37 cellular contexts compared by ENCODE assay signal in the genomic region with DNA sequence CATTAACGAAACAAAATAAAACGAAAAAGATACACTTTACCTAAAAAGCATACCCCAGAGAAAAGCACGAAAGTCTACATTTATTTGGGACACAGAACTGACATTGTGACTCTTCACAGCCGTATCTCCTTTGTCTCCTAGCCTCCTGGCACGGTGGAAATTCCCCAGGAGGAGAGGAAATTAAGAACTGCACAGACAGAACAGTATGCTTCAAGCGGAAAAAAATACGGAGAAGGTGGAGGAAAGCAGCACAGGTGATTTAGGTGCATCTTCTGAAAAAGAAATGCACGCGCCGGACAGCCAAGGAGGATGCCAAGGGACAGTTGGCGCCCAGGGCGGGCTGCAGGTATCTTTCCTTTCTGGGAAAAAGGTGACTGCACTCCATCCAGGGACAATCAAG. TPM values are rescaled to one million over a fixed set of nuclear protein-coding genes. Genes with fewer than 3 reads are reported as not detected.
"Had no signal": no experiment of that assay in that cellular context is flagged by ENCODE, and none has a peak within 500 bp of the region (broad histone marks: within the 10 kb centered on the region; RNA-seq: fewer than 3 reads in every experiment).

No MANE protein-coding gene starts in this region.

- H3K4me3 ChIP-seq: esophagus squamous epithelium, hepatocyte, mucosa of descending colon, right lobe of liver, thoracic aorta, upper lobe of left lung, vagina had no signal

- ATAC-seq: activated CD4-positive, CD25-positive, alpha-beta regulatory T cell treated with anti-CD3 and anti-CD28 coated beads, Interleukin-2, amount 50 U/mL, for 24 hours; activated T-helper 17 cell treated with anti-CD3 and anti-CD28 coated beads, Interleukin-2, amount 50 U/mL, for 72 hours; left ventricle myocardium superior; natural killer cell treated with Interleukin-12 subunit alpha and Interleukin-12 subunit beta and Interleukin-15 and Interleukin-18, amount 100 ng/mL, for 72 hours; right lobe of liver; stimulated activated naive CD8-positive, alpha-beta T cell treated with anti-CD3 and anti-CD28 coated beads, Interleukin-15, Interleukin-2, amounts not matched to agents 100 U/mL and 50 U/mL, for 24 hours had no signal

- H3K4me1 Mint-ChIP-seq: activated T-helper 17 cell treated with anti-CD3 and anti-CD28 coated beads, Interleukin-2, amount 50 U/mL, for 72 hours had no signal

- H3K4me1 ChIP-seq: esophagus squamous epithelium, right lobe of liver, upper lobe of left lung, vagina had no signal

- H3K36me3 Mint-ChIP-seq: natural killer cell treated with Interleukin-12 subunit alpha and Interleukin-12 subunit beta and Interleukin-15 and Interleukin-18, amount 100 ng/mL, for 72 hours had no signal

- DNase-seq: activated CD4-positive, alpha-beta T cell treated with anti-CD3 and anti-CD28 coated beads for 48 hours; activated CD4-positive, alpha-beta T cell treated with anti-CD3 and anti-CD28 coated beads, Interleukin-2, amount 50 U/mL, for 48 hours; activated CD8-positive, alpha-beta memory T cell treated with anti-CD3 and anti-CD28 coated beads, Interleukin-2, amount 50 U/mL, for 48 hours; activated gamma-delta T cell treated with Interleukin-2 at 50 U/mL for 16 hours; activated naive CD4-positive, alpha-beta T cell treated with anti-CD3 and anti-CD28 coated beads, Interleukin-2, amount 50 U/mL, for 16 hours; activated T-cell treated with anti-CD3 and anti-CD28 coated beads, Interleukin-2, amount 50 U/mL, for 24 hours; amniotic stem cell; dermis blood vessel endothelial cell; effector CD4-positive, alpha-beta T cell; esophagus squamous epithelium; foreskin melanocyte; islet precursor cell; left ventricle myocardium superior; posterior cingulate gyrus; right lobe of liver; stimulated activated CD4-positive, alpha-beta T cell treated with anti-CD3 and anti-CD28 coated beads, Interleukin-12 subunit alpha, Interleukin-12 subunit beta, amount 100 ng/mL, for 4 hours; stimulated activated CD4-positive, alpha-beta T cell treated with anti-CD3 and anti-CD28 coated beads, Interleukin-4, amount 100 ng/mL, for 1 hour; stimulated activated naive CD8-positive, alpha-beta T cell treated with anti-CD3 and anti-CD28 coated beads, Interleukin-15, Interleukin-2, amounts not matched to agents 100 U/mL and 50 U/mL, for 24 hours; T1000; upper lobe of left lung had no signal

- H3K4me3 Mint-ChIP-seq: activated T-cell treated with anti-CD3 and anti-CD28 coated beads, Interleukin-2, amount 50 U/mL, for 24 hours; activated T-helper 17 cell treated with anti-CD3 and anti-CD28 coated beads, Interleukin-2, amount 50 U/mL, for 72 hours; natural killer cell treated with Interleukin-12 subunit alpha and Interleukin-12 subunit beta and Interleukin-15 and Interleukin-18, amount 100 ng/mL, for 72 hours had no signal

- H3K4me2 ChIP-seq: hepatocyte had no signal

- H3K79me2 ChIP-seq: hepatocyte had no signal

- H3K27ac Mint-ChIP-seq: activated T-cell treated with anti-CD3 and anti-CD28 coated beads, Interleukin-2, amount 50 U/mL, for 24 hours; activated T-helper 17 cell treated with anti-CD3 and anti-CD28 coated beads, Interleukin-2, amount 50 U/mL, for 72 hours; natural killer cell treated with Interleukin-12 subunit alpha and Interleukin-12 subunit beta and Interleukin-15 and Interleukin-18, amount 100 ng/mL, for 72 hours had no signal

- H2AFZ ChIP-seq: hepatocyte had no signal

- H3K9me3 Mint-ChIP-seq: activated T-cell treated with anti-CD3 and anti-CD28 coated beads, Interleukin-2, amount 50 U/mL, for 24 hours; activated T-helper 17 cell treated with anti-CD3 and anti-CD28 coated beads, Interleukin-2, amount 50 U/mL, for 72 hours; natural killer cell treated with Interleukin-12 subunit alpha and Interleukin-12 subunit beta and Interleukin-15 and Interleukin-18, amount 100 ng/mL, for 72 hours had no signal

- H3K27me3 Mint-ChIP-seq: activated T-cell treated with anti-CD3 and anti-CD28 coated beads, Interleukin-2, amount 50 U/mL, for 24 hours; activated T-helper 17 cell treated with anti-CD3 and anti-CD28 coated beads, Interleukin-2, amount 50 U/mL, for 72 hours; natural killer cell treated with Interleukin-12 subunit alpha and Interleukin-12 subunit beta and Interleukin-15 and Interleukin-18, amount 100 ng/mL, for 72 hours had no signal

- H3K27me3 ChIP-seq: esophagus squamous epithelium, hepatocyte, right lobe of liver, upper lobe of left lung, vagina had no signal

- H3K27ac ChIP-seq: epithelial cell of prostate, esophagus squamous epithelium, right lobe of liver, thoracic aorta, upper lobe of left lung, vagina, WERI-Rb-1 had no signal

- H3K9me3 ChIP-seq: esophagus squamous epithelium, mucosa of descending colon, right lobe of liver, thoracic aorta, upper lobe of left lung, vagina had no signal

RNA-seq across cellular contexts. Expression of a gene that starts 55.4 kb away (rescaled TPM):
- total RNA-seq: activated T-helper 17 cell treated with anti-CD3 and anti-CD28 coated beads, Interleukin-2, amount 50 U/mL, for 72 hours; astrocyte; dermis blood vessel endothelial cell; esophagus squamous epithelium; hepatocyte; left ventricle myocardium superior; lung microvascular endothelial cell; mesenteric fat pad; mucosa of descending colon; myocyte; natural killer cell treated with Interleukin-12 subunit alpha and Interleukin-12 subunit beta and Interleukin-15 and Interleukin-18, amount 100 ng/mL, for 72 hours; omental fat pad; renal cortical epithelial cell; right lobe of liver; skeletal muscle tissue; subcutaneous adipose tissue; thoracic aorta; upper lobe of left lung; vagina had no signal
- polyA plus RNA-seq: hepatocyte had no signal
